Comparison of ENCODE assay signal across 2 cellular contexts in genomic region chr12:19439059-19440018, GRCh38.
TF ChIP-seq lines count a peak whose summit lies in the region.

TSS of gene AEBP2 (plus strand) at chr12:19439492. CDS start at chr12:19439700, 208 bp downstream.

TF ChIP-seq in HCT116, 20 proteins besides CTCF, POLR2A, EP300 and RAD21 (continued from another document):
- TF ChIP-seq REST (IDR thresholded peaks at IDR 0.05; ENCODE audit: low read depth) = no peak
- TF ChIP-seq POLR2AphosphoS5 (IDR thresholded peaks at IDR 0.05; ENCODE audit: low read depth, low read length) = peak; percentile 60
- TF ChIP-seq ZBTB33 (IDR thresholded peaks at IDR 0.05; ENCODE audit: extremely low read depth, insufficient replicate concordance, low read length) = peak; percentile 80
- TF ChIP-seq ZNF274 (IDR thresholded peaks at IDR 0.05; ENCODE audit: low read depth, low read length) = no peak
- TF ChIP-seq JUND (IDR thresholded peaks at IDR 0.05) = no peak
- no peak for TF ChIP-seq EZH2 (IDR thresholded peaks at IDR 0.05)
- peak; percentile 86 for TF ChIP-seq YY1 (IDR thresholded peaks at IDR 0.05; ENCODE audit: extremely low read depth, insufficient replicate concordance, low read depth, low read length)
- TF ChIP-seq SP1 (IDR thresholded peaks at IDR 0.05; ENCODE audit: low read depth) = peak; percentile 68; the same call in 1 of the 2 replicates
- no peak for TF ChIP-seq ELF1 (IDR thresholded peaks at IDR 0.05; ENCODE audit: borderline replicate concordance, low read depth)
- no peak for TF ChIP-seq ATF3 (IDR thresholded peaks at IDR 0.05)
- TF ChIP-seq CBX3 (IDR thresholded peaks at IDR 0.05; ENCODE audit: low read depth) = peak; percentile 93
TF ChIP-seq in HCT116: peak in this region for 9.

TF ChIP-seq in SK-N-SH, 30 proteins besides CTCF, POLR2A, EP300 and RAD21 (continued from another document):
- TF ChIP-seq REST (IDR thresholded peaks at IDR 0.05; ENCODE audit: low read depth, low read length) = peak; percentile 55
- TF ChIP-seq TAF1 (IDR thresholded peaks at IDR 0.05; ENCODE audit: borderline replicate concordance, low read depth, low read length) = peak; percentile 81
- no peak for TF ChIP-seq NFIC (IDR thresholded peaks at IDR 0.05; ENCODE audit: borderline replicate concordance)
- TF ChIP-seq TCF12 (IDR thresholded peaks at IDR 0.05) = 0 out of 2 replicates have a peak, but pooled peaks have one; percentile 10
- TF ChIP-seq MEF2A (IDR thresholded peaks at IDR 0.05; ENCODE audit: borderline replicate concordance, low read depth) = no peak
- TF ChIP-seq MAX (IDR thresholded peaks at IDR 0.05; ENCODE audit: low read depth) = peak; percentile 100
- no peak for TF ChIP-seq EZH2phosphoT487 (IDR thresholded peaks at IDR 0.05; ENCODE audit: borderline replicate concordance, low read depth)
- peak; percentile 77 for TF ChIP-seq MXI1 (IDR thresholded peaks at IDR 0.05; ENCODE audit: low read depth, low read length)
- no peak for TF ChIP-seq SMC3 (IDR thresholded peaks at IDR 0.05; ENCODE audit: low read depth, low read length)
- TF ChIP-seq SIN3A (IDR thresholded peaks at IDR 0.05; ENCODE audit: borderline replicate concordance, low read depth, low read length) = peak; percentile 76; the same call in 1 of the 2 replicates
- TF ChIP-seq POLR2AphosphoS5 (IDR thresholded peaks at IDR 0.05; ENCODE audit: low read depth, low read length) = peak; percentile 27; the same call in 1 of the 2 replicates
- TF ChIP-seq ZBTB33 (IDR thresholded peaks at IDR 0.05; ENCODE audit: borderline replicate concordance, low read depth) = peak; percentile 54; the same call in 1 of the 2 replicates
- TF ChIP-seq PBX3 (IDR thresholded peaks at IDR 0.05) = no peak
- no peak for TF ChIP-seq ELF1 (IDR thresholded peaks at IDR 0.05)
- peak; percentile 70 for TF ChIP-seq CHD2 (IDR thresholded peaks at IDR 0.05; ENCODE audit: low read length, partially characterized antibody)
- peak; percentile 90 for TF ChIP-seq YY1 (IDR thresholded peaks at IDR 0.05; ENCODE audit: low read depth)
